ENCODE assay signal across 1 cellular context in the genomic region with DNA sequence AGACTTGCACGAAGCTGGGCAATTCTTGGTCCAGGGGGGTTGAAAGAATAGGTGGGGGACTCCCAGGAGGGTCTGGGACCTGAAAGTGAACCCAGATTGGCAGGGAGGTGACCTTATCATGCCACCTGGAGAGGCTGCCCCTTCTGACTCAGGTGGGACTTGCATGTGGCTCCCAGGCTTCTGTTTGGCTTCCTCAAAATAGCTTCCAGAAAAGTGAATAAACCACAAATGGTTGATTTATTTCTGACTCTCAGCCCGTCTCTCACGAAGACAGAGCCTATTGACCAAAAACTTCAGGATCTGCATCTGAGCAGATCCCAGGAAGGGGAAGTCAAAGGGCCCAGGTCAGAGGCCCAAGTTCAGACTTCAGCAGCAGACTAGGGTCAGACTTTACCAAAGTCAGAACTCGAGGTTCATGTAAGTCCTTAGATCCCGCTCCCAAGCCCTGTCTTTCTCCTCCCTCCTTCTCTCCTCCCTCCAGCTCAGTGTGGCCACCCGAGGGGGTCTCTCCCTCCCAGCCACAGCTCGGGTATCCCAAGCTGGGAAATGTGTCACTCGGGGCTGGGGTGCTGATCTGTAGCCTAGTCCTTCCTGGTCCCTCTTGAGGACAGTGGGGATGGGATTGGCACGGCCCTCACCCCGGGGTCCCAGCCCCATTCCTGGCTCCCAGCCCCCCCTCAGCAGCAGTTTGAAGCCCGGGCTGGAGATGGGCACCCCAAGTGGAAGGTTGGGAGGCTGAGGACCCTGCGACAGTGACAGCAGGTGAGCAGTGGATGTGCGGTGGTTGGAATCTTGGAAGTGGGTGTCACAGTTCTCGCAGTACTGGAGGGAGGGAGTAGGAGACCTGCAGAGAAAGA.
TF ChIP-seq lines count a peak whose summit lies in the region.

No MANE protein-coding gene starts in this region.

TF ChIP-seq in K562, 482 proteins besides CTCF, POLR2A, EP300 and RAD21 (continues in another document):
- TF ChIP-seq CEBPB (tag; IDR thresholded peaks at IDR 0.05) (no peak), MECOM (CRISPR knock-in tag; IDR thresholded peaks at IDR 0.05) (no peak), RBFOX2 (IDR thresholded peaks at IDR 0.05; ENCODE audit: low read depth, low read length) (peak; percentile 67), TBP (optimal IDR thresholded peaks at IDR 0.05; ENCODE audit: low read depth, low read length) (no peak), JUND (IDR thresholded peaks at IDR 0.05; ENCODE audit: borderline replicate concordance, low read depth, low read length) (no peak), JUND (tag; IDR thresholded peaks at IDR 0.05; ENCODE audit: borderline replicate concordance, low read depth, low read length) (no peak), HOMEZ (CRISPR knock-in tag; IDR thresholded peaks at IDR 0.05) (no peak), PKNOX1 (IDR thresholded peaks at IDR 0.05) (no peak), RBM14 (IDR thresholded peaks at IDR 0.05; ENCODE audit: borderline replicate concordance, insufficient read depth, low read depth, low read length) (no peak), ZNF785 (CRISPR knock-in tag; IDR thresholded peaks at IDR 0.05) (no peak), ARID4B (CRISPR knock-in tag; IDR thresholded peaks at IDR 0.05) (0 out of 2 replicates have a peak, but pooled peaks have one; percentile 21), SPI1 (IDR thresholded peaks at IDR 0.05; ENCODE audit: borderline replicate concordance, low read depth, low read length) (peak; percentile 47; the same call in 1 of the 2 replicates), ZNF121 (CRISPR knock-in tag; conservative IDR thresholded peaks at IDR 0.05) (no peak), ARNT (IDR thresholded peaks at IDR 0.05) (no peak), ZNF41 (CRISPR knock-in tag; conservative IDR thresholded peaks at IDR 0.05) (no peak), POLR2AphosphoS5 (IDR thresholded peaks at IDR 0.05; ENCODE audit: control insufficient read depth, insufficient read depth, low read depth, low read length) (peak; percentile 9; the same call in 1 of the 2 replicates), ZNF347 (CRISPR knock-in tag; IDR thresholded peaks at IDR 0.05; ENCODE audit: low read depth) (no peak), HINFP (tag; conservative IDR thresholded peaks at IDR 0.05; ENCODE audit: low read depth) (no peak), ZNF165 (CRISPR knock-in tag; IDR thresholded peaks at IDR 0.05; ENCODE audit: borderline replicate concordance) (no peak), ZNF507 (tag; conservative IDR thresholded peaks at IDR 0.05) (no peak), TAF1 (IDR thresholded peaks at IDR 0.05; ENCODE audit: control insufficient read depth, extremely low read depth, insufficient read depth, low read length, severe bottlenecking) (no peak), FOXK1 (CRISPR knock-in tag; IDR thresholded peaks at IDR 0.05; ENCODE audit: borderline replicate concordance) (0 out of 2 replicates have a peak, but pooled peaks have one; percentile 20), MBD2 (IDR thresholded peaks at IDR 0.05; ENCODE audit: borderline replicate concordance, low read depth) (no peak), NFYB (IDR thresholded peaks at IDR 0.05; ENCODE audit: extremely low read depth, insufficient read length) (no peak), ID3 (CRISPR knock-in tag; IDR thresholded peaks at IDR 0.05) (no peak), ID3 (tag; IDR thresholded peaks at IDR 0.05) (0 out of 2 replicates have a peak, but pooled peaks have one; percentile 37), NFE2 (IDR thresholded peaks at IDR 0.05; ENCODE audit: low read depth) (no peak), POLR2G (IDR thresholded peaks at IDR 0.05; ENCODE audit: low read depth, low read length) (peak; percentile 67), RCOR1 (IDR thresholded peaks at IDR 0.05; ENCODE audit: borderline replicate concordance in 1 of 2, low read depth in 2 of 2, low read length in 2 of 2) (no peak), SRSF9 (IDR thresholded peaks at IDR 0.05; ENCODE audit: borderline replicate concordance, low read depth, low read length) (no peak), ZNF224 (CRISPR knock-in tag; IDR thresholded peaks at IDR 0.05) (0 out of 2 replicates have a peak, but pooled peaks have one; percentile 42), FOXP4 (CRISPR knock-in tag; IDR thresholded peaks at IDR 0.05; ENCODE audit: borderline replicate concordance) (peak; percentile 59; the same call in 1 of the 2 replicates), HNRNPK (IDR thresholded peaks at IDR 0.05; ENCODE audit: low read depth, low read length, poor library complexity, severe bottlenecking) (no peak), ASH1L (IDR thresholded peaks at IDR 0.05; ENCODE audit: borderline replicate concordance, low read depth, partially characterized antibody) (no peak), ZFX (CRISPR knock-in tag; IDR thresholded peaks at IDR 0.05) (no peak), NR3C1 (CRISPR knock-in tag; IDR thresholded peaks at IDR 0.05) (no peak)
- TF ChIP-seq, protein P1, sequence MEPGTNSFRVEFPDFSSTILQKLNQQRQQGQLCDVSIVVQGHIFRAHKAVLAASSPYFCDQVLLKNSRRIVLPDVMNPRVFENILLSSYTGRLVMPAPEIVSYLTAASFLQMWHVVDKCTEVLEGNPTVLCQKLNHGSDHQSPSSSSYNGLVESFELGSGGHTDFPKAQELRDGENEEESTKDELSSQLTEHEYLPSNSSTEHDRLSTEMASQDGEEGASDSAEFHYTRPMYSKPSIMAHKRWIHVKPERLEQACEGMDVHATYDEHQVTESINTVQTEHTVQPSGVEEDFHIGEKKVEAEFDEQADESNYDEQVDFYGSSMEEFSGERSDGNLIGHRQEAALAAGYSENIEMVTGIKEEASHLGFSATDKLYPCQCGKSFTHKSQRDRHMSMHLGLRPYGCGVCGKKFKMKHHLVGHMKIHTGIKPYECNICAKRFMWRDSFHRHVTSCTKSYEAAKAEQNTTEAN (CRISPR knock-in tag; IDR thresholded peaks at IDR 0.05) = 0 out of 2 replicates have a peak, but pooled peaks have one; percentile 58
- TF ChIP-seq, protein P2, sequence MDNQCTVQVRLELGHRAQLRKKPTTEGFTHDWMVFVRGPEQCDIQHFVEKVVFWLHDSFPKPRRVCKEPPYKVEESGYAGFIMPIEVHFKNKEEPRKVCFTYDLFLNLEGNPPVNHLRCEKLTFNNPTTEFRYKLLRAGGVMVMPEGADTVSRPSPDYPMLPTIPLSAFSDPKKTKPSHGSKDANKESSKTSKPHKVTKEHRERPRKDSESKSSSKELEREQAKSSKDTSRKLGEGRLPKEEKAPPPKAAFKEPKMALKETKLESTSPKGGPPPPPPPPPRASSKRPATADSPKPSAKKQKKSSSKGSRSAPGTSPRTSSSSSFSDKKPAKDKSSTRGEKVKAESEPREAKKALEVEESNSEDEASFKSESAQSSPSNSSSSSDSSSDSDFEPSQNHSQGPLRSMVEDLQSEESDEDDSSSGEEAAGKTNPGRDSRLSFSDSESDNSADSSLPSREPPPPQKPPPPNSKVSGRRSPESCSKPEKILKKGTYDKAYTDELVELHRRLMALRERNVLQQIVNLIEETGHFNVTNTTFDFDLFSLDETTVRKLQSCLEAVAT (IDR thresholded peaks at IDR 0.05) = no peak
- TF ChIP-seq, protein P3, sequence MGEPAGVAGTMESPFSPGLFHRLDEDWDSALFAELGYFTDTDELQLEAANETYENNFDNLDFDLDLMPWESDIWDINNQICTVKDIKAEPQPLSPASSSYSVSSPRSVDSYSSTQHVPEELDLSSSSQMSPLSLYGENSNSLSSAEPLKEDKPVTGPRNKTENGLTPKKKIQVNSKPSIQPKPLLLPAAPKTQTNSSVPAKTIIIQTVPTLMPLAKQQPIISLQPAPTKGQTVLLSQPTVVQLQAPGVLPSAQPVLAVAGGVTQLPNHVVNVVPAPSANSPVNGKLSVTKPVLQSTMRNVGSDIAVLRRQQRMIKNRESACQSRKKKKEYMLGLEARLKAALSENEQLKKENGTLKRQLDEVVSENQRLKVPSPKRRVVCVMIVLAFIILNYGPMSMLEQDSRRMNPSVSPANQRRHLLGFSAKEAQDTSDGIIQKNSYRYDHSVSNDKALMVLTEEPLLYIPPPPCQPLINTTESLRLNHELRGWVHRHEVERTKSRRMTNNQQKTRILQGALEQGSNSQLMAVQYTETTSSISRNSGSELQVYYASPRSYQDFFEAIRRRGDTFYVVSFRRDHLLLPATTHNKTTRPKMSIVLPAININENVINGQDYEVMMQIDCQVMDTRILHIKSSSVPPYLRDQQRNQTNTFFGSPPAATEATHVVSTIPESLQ (CRISPR knock-in tag; IDR thresholded peaks at IDR 0.05) = no peak
